In the genomic region with DNA sequence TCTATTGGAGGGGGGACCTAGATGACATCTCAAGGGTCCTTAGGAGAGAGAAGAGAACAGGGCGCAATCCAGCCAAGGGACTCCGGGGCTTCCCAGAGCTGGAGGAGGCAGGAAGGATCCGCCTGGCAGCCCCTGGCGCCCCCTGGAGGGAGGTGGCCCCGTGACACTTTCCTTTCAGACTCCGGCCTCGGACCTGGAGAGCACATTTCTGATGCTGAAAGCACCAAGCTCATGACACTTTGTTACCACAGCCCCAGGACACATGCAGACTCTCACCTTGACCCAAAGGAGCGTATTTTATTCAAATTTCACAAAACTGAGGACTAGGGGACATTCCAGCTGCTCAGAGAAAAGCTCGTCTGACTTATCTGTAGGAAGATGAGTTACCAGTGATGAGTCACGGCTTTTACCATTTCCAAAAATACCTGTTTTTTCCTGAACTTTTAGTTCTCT, we compare ENCODE assay signal across 9 cellular contexts. TPM values are rescaled to one million over a fixed set of nuclear protein-coding genes. Genes with fewer than 3 reads are reported as not detected.
DNase-seq lines count a peak whose midpoint lies in the region; ATAC-seq and TF ChIP-seq lines count a peak whose summit lies in the region.
"Had no signal": no experiment of that assay in that cellular context is flagged by ENCODE, and none has a peak within 500 bp of the region (broad histone marks: within the 10 kb centered on the region; RNA-seq: fewer than 3 reads in every experiment).

No MANE protein-coding gene starts in this region.

- POLR2A ChIA-PET in WTC11 (lab: Charles Lee), result interaction anchor here (0.6 to 1.4 kb wide), 4 partner anchors 12 to 21 kb away, joined by 3 to 6 read pairs (median 4); a partner anchor contains a TSS

- ATAC-seq in WTC11, result peak; percentile 89
- ATAC-seq in upper lobe of left lung (ENCODE audit: low FRiP score in 2 of 2), result peak; percentile 60 to 75

- no peak overlapping the region for H3K4me2 ChIP-seq in Karpas-422 (ENCODE audit: low read depth, low read length, poor library complexity, severe bottlenecking)

- H3K27ac Mint-ChIP-seq in WTC11, result peak overlapping the region; percentile 39; the same call in 1 of the 2 replicates
- no peak overlapping the region for H3K27ac Mint-ChIP-seq in endodermal cell

- H3K27ac ChIP-seq in Karpas-422 (ENCODE audit: low read length), result no peak overlapping the region
- H3K27ac ChIP-seq in endodermal cell (ENCODE audit: low read depth, low read length), result no peak overlapping the region
- H3K27ac ChIP-seq in muscle layer of colon (ENCODE audit: low read depth, low read length), result peak overlapping the region; percentile 0
- H3K27ac ChIP-seq in upper lobe of left lung, result peak overlapping the region; percentile 87 to 96 (median 88)

- 49 to 50% methylated on average over 9 to 10 of the region's 10 CpGs for WGBS in endodermal cell (ENCODE audit: insufficient coverage in 1 of 2, insufficient read length in 1 of 2), 2 experiments
- 31 to 62% methylated on average over 6 to 10 of the region's 10 CpGs for WGBS in upper lobe of left lung, 2 donors

- H2AFZ ChIP-seq in Karpas-422 (ENCODE audit: low read length), result no peak overlapping the region

- H3K79me2 ChIP-seq in Karpas-422 (ENCODE audit: low read length), result no peaks in the 10 kb centered on the region

- TF ChIP-seq EP300 in upper lobe of left lung (IDR thresholded peaks at IDR 0.05), result no peak

- H3K9me3 Mint-ChIP-seq in WTC11, result peaks cover 12% of the 10 kb centered on the region
- peaks cover 13% of the 10 kb centered on the region for H3K9me3 Mint-ChIP-seq in endodermal cell

- H3K4me1 ChIP-seq in Karpas-422 (ENCODE audit: low read length) (no peaks in the 10 kb centered on the region), endodermal cell (ENCODE audit: control insufficient read depth, insufficient read depth, low read length) (peaks cover 5% of the 10 kb centered on the region), muscle layer of colon (ENCODE audit: insufficient read depth, low read length) (peaks cover 31% of the 10 kb centered on the region), upper lobe of left lung (peaks cover 32 to 47% (median 39%) of the 10 kb centered on the region in 4 donors)

- H3K9me3 ChIP-seq in Karpas-422 (ENCODE audit: low read length) (no peaks in the 10 kb centered on the region), endodermal cell (ENCODE audit: control insufficient read depth, low read length) (no peaks in the 10 kb centered on the region), muscle layer of colon (ENCODE audit: low read length) (no peaks in the 10 kb centered on the region), upper lobe of left lung (no peaks in the 10 kb centered on the region)

- no peaks in the 10 kb centered on the region for H3K9me2 ChIP-seq in Karpas-422 (replicated peaks; ENCODE audit: insufficient read depth, low read length)

- H3K9ac ChIP-seq in Karpas-422 (ENCODE audit: low read length), result no peak overlapping the region
- no peak overlapping the region for H3K9ac ChIP-seq in endodermal cell (ENCODE audit: extremely low read depth, low read length, poor library complexity, severe bottlenecking)
- H3K9ac ChIP-seq in muscle layer of colon (ENCODE audit: low read length), result peak overlapping the region; percentile 21

- no peak overlapping the region for H3K4me3 ChIP-seq in Karpas-422 (ENCODE audit: low read length)
- no peak overlapping the region for H3K4me3 ChIP-seq in endodermal cell (ENCODE audit: low read length)
- H3K4me3 ChIP-seq in muscle layer of colon (ENCODE audit: low read depth in 1 of 2, low read length in 2 of 2), result no peak overlapping the region
- no peak overlapping the region for H3K4me3 ChIP-seq in upper lobe of left lung

- H3K36me3 ChIP-seq in Karpas-422 (ENCODE audit: insufficient read depth, low read length) (no peaks in the 10 kb centered on the region), endodermal cell (ENCODE audit: control insufficient read depth, insufficient read depth, low read length) (no peaks in the 10 kb centered on the region), muscle layer of colon (ENCODE audit: insufficient read depth, low read length) (no peaks in the 10 kb centered on the region), upper lobe of left lung (no peaks in the 10 kb centered on the region)

- H3K4me3 Mint-ChIP-seq in WTC11 (no peak overlapping the region), endodermal cell (no peak overlapping the region)

- H3K27me3 Mint-ChIP-seq in WTC11 (ENCODE audit: low read depth) (peaks cover 5% of the 10 kb centered on the region), endodermal cell (ENCODE audit: insufficient read depth) (peaks cover 3% of the 10 kb centered on the region)

- CTCF ChIA-PET in WTC11 (lab: Charles Lee), result interaction anchor here (0.6 to 2.2 kb wide), 57 partner anchors 8 to 614 kb away, joined by 3 to 47 read pairs (median 4); a partner anchor contains a TSS

- no peak for TF ChIP-seq POLR2A in upper lobe of left lung (IDR thresholded peaks at IDR 0.05)

- no peaks in the 10 kb centered on the region for H3K27me3 ChIP-seq in Karpas-422 (ENCODE audit: low read length)
- H3K27me3 ChIP-seq in endodermal cell (ENCODE audit: control insufficient read depth, insufficient read depth, low read length, poor library complexity, severe bottlenecking), result no peaks in the 10 kb centered on the region
- no peaks in the 10 kb centered on the region for H3K27me3 ChIP-seq in muscle layer of colon (ENCODE audit: control insufficient read depth in 1 of 2, insufficient read depth in 2 of 2, low read length in 2 of 2)
- no peaks in the 10 kb centered on the region for H3K27me3 ChIP-seq in upper lobe of left lung

- TF ChIP-seq CTCF in WTC11 (IDR thresholded peaks at IDR 0.05), result peak; percentile 64
- TF ChIP-seq CTCF in endodermal cell (conservative IDR thresholded peaks at IDR 0.05), result peak; percentile 94
- peak; percentile 42 to 76 (median 65) for TF ChIP-seq CTCF in upper lobe of left lung (IDR thresholded peaks at IDR 0.05)

- H3K36me3 Mint-ChIP-seq in WTC11 (no peaks in the 10 kb centered on the region), endodermal cell (ENCODE audit: low read depth) (peaks cover 5% of the 10 kb centered on the region)

- peak; percentile 38 for DNase-seq in COLO829 (ENCODE audit: low spot score)
- peak; percentile 79 for DNase-seq in Karpas-422
- DNase-seq in WTC11 (ENCODE audit: low spot score), result peak; percentile 89
- peak; percentile 95 for DNase-seq in endodermal cell
- DNase-seq in upper lobe of left lung, result peak; percentile 73 to 89
- no peak for DNase-seq in SW480 (ENCODE audit: low spot score)
- no peak for DNase-seq in cerebellum (ENCODE audit: low spot score)
- DNase-seq: naive B cell had no signal

- H4K20me1 ChIP-seq in Karpas-422 (ENCODE audit: insufficient read depth, low read depth, low read length), result no peaks in the 10 kb centered on the region

- H3K4me1 Mint-ChIP-seq in WTC11 (peaks cover 6% of the 10 kb centered on the region; the same call in 1 of the 2 replicates), endodermal cell (peaks cover 22% of the 10 kb centered on the region)
- H3K4me1 Mint-ChIP-seq: naive B cell had no signal

TF ChIP-seq in WTC11, 78 proteins besides CTCF, POLR2A, EP300 and RAD21:
- TF ChIP-seq, protein P1, sequence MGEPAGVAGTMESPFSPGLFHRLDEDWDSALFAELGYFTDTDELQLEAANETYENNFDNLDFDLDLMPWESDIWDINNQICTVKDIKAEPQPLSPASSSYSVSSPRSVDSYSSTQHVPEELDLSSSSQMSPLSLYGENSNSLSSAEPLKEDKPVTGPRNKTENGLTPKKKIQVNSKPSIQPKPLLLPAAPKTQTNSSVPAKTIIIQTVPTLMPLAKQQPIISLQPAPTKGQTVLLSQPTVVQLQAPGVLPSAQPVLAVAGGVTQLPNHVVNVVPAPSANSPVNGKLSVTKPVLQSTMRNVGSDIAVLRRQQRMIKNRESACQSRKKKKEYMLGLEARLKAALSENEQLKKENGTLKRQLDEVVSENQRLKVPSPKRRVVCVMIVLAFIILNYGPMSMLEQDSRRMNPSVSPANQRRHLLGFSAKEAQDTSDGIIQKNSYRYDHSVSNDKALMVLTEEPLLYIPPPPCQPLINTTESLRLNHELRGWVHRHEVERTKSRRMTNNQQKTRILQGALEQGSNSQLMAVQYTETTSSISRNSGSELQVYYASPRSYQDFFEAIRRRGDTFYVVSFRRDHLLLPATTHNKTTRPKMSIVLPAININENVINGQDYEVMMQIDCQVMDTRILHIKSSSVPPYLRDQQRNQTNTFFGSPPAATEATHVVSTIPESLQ (CRISPR knock-in tag; IDR thresholded peaks at IDR 0.05), result no peak
- TF ChIP-seq, protein P2, sequence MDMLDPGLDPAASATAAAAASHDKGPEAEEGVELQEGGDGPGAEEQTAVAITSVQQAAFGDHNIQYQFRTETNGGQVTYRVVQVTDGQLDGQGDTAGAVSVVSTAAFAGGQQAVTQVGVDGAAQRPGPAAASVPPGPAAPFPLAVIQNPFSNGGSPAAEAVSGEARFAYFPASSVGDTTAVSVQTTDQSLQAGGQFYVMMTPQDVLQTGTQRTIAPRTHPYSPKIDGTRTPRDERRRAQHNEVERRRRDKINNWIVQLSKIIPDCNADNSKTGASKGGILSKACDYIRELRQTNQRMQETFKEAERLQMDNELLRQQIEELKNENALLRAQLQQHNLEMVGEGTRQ (CRISPR knock-in tag; IDR thresholded peaks at IDR 0.05), result peak; percentile 47; the same call in 1 of the 2 replicates

RNA-seq across cellular contexts. Expression of a gene that starts 21.4 kb away (rescaled TPM):
- total RNA-seq in Karpas-422 (2014; rRNA removed; shearing (Covaris generic); ENCODE audit: low replicate concordance), result 10.5 and 18.0 TPM in 2 replicates
- total RNA-seq in WTC11 (2021) (37.1 to 41.4 TPM (median 39.7 TPM) in 3 replicates), endodermal cell (10 to 100 TPM; 49.0 to 73.3 TPM), upper lobe of left lung (10 to 100 TPM; 19.9 to 89.1 (median 32.5) TPM), cerebellum (14.2 TPM)
- 55.1 TPM for polyA plus RNA-seq in endodermal cell (2013, experiment 1 of 2)
- 46.9 TPM for polyA plus RNA-seq in endodermal cell (2013, experiment 2 of 2)

Comparison
In these comparisons a context has a peak if more than half of its experiments do, and no peak if none do; other contexts are left out.
1. DNase-seq: peak in COLO829 (single experiment), Karpas-422 (single experiment), WTC11 (single experiment), endodermal cell (single experiment) and upper lobe of left lung (2 of 2); none in SW480 (single experiment) and cerebellum (single experiment).
2. H3K27ac ChIP-seq: peak in muscle layer of colon (single experiment) and upper lobe of left lung (4 of 4); none in Karpas-422 (single experiment) and endodermal cell (single experiment).
3. Peak in every context shown above with its lines, with median percentiles within 50 percentile points of each other: CTCF ChIP-seq.